Comparison of ENCODE assay signal across 2 cellular contexts in the genomic region with DNA sequence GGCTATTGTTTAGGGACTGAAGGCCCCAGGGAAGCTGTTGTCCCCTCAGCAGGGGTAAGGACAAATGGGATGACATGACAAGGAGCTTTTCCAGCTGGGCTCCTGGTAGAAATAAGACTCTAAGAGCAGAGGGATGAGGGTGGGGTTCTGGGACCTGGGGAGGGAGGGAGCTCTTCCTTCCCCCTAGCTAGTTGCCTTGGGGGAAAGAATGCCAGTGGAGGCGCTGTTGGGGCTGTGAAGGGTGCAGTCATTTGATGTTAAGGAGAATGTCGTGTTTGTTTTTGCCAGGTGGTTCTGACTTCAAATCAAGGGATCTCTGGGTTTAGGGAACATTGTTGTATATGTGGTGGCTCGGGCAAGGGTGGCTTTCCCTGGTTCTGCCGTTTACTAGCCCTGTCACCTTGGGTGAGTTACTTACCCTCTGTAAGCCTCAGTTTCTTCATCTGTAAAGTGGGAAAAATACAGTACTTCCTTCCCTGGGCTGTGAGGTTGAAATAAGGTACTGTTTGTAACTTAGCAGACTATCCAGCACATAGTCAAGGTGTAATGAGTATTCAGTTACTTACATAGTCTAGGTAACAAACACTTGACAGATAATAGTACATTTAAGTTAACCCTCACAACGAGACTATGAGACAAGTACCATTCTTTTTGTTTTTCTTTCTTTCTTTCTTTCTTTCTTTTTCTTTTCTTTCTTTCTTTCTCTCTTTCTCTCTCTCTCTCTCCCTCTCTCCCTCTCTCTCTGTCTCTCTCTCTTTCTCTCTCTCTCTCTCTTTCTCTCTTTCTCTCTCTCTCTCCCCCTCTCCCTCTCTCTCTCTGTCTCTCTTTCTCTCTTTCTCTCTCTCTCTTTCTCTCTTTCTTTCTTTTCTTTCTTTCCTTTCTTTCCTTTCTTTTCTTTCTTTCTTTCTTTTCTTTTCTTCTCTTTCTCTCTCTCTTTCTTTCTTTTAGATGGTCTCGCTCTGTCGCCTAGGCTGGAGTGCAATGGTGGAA.
A peak's percentile ranks its signal among the peaks of the same experiment; 100 is the strongest.
TF ChIP-seq lines count a peak whose summit lies in the region.

No MANE protein-coding gene starts in this region.

TF ChIP-seq in HEK293, 187 proteins besides CTCF, POLR2A, EP300 and RAD21:
- TF ChIP-seq ZNF114 (tag by site-specific recombination; IDR thresholded peaks at IDR 0.05) (no peak), ZNF596 (tag by site-specific recombination; IDR thresholded peaks at IDR 0.05) (peak; percentile 98), ZSCAN23 (tag by site-specific recombination; IDR thresholded peaks at IDR 0.05) (no peak), PRDM1 (tag by site-specific recombination; IDR thresholded peaks at IDR 0.05) (peak; percentile 52; the same call in 1 of the 2 replicates), ZNF366 (tag by site-specific recombination; conservative IDR thresholded peaks at IDR 0.05) (peak; percentile 92)

TF ChIP-seq in K562, 482 proteins besides CTCF, POLR2A, EP300 and RAD21:
- no peak for TF ChIP-seq ZNF766 (CRISPR knock-in tag; conservative IDR thresholded peaks at IDR 0.05)
- 0 out of 2 replicates have a peak, but pooled peaks have one; percentile 30 for TF ChIP-seq BCOR (IDR thresholded peaks at IDR 0.05)
- TF ChIP-seq XRCC4 (IDR thresholded peaks at IDR 0.05; ENCODE audit: extremely low read depth, insufficient read depth, insufficient read length), result no peak
- no peak for TF ChIP-seq BHLHE40 (IDR thresholded peaks at IDR 0.05; ENCODE audit: low read length)
- TF ChIP-seq, protein P1, sequence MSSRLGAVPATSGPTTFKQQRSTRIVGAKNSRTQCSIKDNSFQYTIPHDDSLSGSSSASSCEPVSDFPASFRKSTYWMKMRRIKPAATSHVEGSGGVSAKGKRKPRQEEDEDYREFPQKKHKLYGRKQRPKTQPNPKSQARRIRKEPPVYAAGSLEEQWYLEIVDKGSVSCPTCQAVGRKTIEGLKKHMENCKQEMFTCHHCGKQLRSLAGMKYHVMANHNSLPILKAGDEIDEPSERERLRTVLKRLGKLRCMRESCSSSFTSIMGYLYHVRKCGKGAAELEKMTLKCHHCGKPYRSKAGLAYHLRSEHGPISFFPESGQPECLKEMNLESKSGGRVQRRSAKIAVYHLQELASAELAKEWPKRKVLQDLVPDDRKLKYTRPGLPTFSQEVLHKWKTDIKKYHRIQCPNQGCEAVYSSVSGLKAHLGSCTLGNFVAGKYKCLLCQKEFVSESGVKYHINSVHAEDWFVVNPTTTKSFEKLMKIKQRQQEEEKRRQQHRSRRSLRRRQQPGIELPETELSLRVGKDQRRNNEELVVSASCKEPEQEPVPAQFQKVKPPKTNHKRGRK (tag; IDR thresholded peaks at IDR 0.05), result peak; percentile 90
- no peak for TF ChIP-seq ZNF24 (IDR thresholded peaks at IDR 0.05)
- TF ChIP-seq, protein P2, sequence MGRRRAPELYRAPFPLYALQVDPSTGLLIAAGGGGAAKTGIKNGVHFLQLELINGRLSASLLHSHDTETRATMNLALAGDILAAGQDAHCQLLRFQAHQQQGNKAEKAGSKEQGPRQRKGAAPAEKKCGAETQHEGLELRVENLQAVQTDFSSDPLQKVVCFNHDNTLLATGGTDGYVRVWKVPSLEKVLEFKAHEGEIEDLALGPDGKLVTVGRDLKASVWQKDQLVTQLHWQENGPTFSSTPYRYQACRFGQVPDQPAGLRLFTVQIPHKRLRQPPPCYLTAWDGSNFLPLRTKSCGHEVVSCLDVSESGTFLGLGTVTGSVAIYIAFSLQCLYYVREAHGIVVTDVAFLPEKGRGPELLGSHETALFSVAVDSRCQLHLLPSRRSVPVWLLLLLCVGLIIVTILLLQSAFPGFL (CRISPR knock-in tag; IDR thresholded peaks at IDR 0.05), result no peak
- peak; percentile 83 for TF ChIP-seq RBM25 (IDR thresholded peaks at IDR 0.05; ENCODE audit: low read depth, low read length, severe bottlenecking)
- no peak for TF ChIP-seq KAT7 (CRISPR knock-in tag; IDR thresholded peaks at IDR 0.05; ENCODE audit: borderline replicate concordance)
- TF ChIP-seq, protein P3, sequence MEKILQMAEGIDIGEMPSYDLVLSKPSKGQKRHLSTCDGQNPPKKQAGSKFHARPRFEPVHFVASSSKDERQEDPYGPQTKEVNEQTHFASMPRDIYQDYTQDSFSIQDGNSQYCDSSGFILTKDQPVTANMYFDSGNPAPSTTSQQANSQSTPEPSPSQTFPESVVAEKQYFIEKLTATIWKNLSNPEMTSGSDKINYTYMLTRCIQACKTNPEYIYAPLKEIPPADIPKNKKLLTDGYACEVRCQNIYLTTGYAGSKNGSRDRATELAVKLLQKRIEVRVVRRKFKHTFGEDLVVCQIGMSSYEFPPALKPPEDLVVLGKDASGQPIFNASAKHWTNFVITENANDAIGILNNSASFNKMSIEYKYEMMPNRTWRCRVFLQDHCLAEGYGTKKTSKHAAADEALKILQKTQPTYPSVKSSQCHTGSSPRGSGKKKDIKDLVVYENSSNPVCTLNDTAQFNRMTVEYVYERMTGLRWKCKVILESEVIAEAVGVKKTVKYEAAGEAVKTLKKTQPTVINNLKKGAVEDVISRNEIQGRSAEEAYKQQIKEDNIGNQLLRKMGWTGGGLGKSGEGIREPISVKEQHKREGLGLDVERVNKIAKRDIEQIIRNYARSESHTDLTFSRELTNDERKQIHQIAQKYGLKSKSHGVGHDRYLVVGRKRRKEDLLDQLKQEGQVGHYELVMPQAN (IDR thresholded peaks at IDR 0.05; ENCODE audit: borderline replicate concordance), result no peak
- no peak for TF ChIP-seq RUNX1 (IDR thresholded peaks at IDR 0.05; ENCODE audit: low read depth)
- TF ChIP-seq MAFG (tag; conservative IDR thresholded peaks at IDR 0.05), result no peak
- no peak for TF ChIP-seq ZFP30 (CRISPR knock-in tag; IDR thresholded peaks at IDR 0.05; ENCODE audit: borderline replicate concordance)
- TF ChIP-seq TCF7 (IDR thresholded peaks at IDR 0.05; ENCODE audit: borderline replicate concordance), result no peak
- TF ChIP-seq, protein P4, sequence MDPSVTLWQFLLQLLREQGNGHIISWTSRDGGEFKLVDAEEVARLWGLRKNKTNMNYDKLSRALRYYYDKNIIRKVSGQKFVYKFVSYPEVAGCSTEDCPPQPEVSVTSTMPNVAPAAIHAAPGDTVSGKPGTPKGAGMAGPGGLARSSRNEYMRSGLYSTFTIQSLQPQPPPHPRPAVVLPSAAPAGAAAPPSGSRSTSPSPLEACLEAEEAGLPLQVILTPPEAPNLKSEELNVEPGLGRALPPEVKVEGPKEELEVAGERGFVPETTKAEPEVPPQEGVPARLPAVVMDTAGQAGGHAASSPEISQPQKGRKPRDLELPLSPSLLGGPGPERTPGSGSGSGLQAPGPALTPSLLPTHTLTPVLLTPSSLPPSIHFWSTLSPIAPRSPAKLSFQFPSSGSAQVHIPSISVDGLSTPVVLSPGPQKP (CRISPR knock-in tag; IDR thresholded peaks at IDR 0.05), result no peak
- no peak for TF ChIP-seq FOXK2 (conservative IDR thresholded peaks at IDR 0.05 in 1 of 2, IDR thresholded peaks at IDR 0.05 in 1 of 2; ENCODE audit: low read depth in 2 of 2)
